8 cellular contexts compared by ENCODE assay signal in the genomic region with DNA sequence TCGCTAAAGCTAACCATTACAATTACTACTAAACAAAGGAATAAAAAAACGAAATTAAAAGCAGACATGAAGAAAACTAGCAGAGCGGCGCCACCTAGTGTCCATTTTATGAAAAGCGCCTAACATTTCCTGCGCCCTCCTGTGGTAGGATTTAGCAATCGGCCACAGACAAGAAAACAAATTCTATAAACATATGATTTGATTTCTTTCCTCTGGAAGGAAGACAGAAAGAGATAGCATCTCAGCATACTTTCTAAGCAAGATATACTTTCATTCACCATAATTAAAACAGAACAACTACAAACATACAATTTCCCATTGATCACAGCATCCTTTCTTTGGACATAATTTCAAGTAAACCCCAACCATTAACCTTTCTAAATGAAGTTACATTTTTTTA.
DNase-seq lines count a peak whose midpoint lies in the region; ATAC-seq, FAIRE-seq and TF ChIP-seq lines count a peak whose summit lies in the region.

No MANE protein-coding gene starts in this region.

- H3K79me1 ChIP-seq in H1 (ENCODE audit: low read depth, low read length), result no peaks in the 10 kb centered on the region

- H3K56ac ChIP-seq in H1 (replicated peaks; ENCODE audit: insufficient read length, low read depth, low read length), result no peak overlapping the region

- CTCF ChIA-PET in H1 (lab: Charles Lee; ENCODE audit: partially characterized antibody), result interaction anchor here (0.7 to 12.5 kb wide), 50 partner anchors 9 to 349 kb away, joined by 3 to 283 read pairs (median 5); no protein-coding TSS in a partner anchor

- H3K4me1 ChIP-seq in H1 (replicated peaks in 1 of 4; ENCODE audit: control insufficient read depth in 3 of 4, insufficient read depth in 4 of 4, low read length in 3 of 4), result peaks cover 0 to 4% (median 2%) of the 10 kb centered on the region in 4 experiments; a peak in 2 of 7 replicates

- H2BK5ac ChIP-seq in H1 (ENCODE audit: low read depth, low read length), result no peak overlapping the region

- no peak overlapping the region for H2BK120ac ChIP-seq in H1 (replicated peaks; ENCODE audit: low read depth, low read length)

- no peak overlapping the region for H3K4ac ChIP-seq in H1 (replicated peaks; ENCODE audit: insufficient read length, low read depth, low read length)

- no peak overlapping the region for H3K18ac ChIP-seq in H1 (ENCODE audit: extremely low read depth, low read length)

- no peaks in the 10 kb centered on the region for H3K9me3 ChIP-seq in H1 (ENCODE audit: insufficient read depth in 2 of 2, low read depth in 1 of 2, low read length in 1 of 2)

- no peak for ATAC-seq in GM19395 (IDR thresholded peaks at IDR 0.05; ENCODE audit: unreplicated experiment)

- no peak overlapping the region for H2AK5ac ChIP-seq in H1 (ENCODE audit: low read depth, low read length)

- TF ChIP-seq POLR2A in H54 (IDR thresholded peaks at IDR 0.05; ENCODE audit: low read depth, low read length), result no peak
- TF ChIP-seq POLR2A in H1 (IDR thresholded peaks at IDR 0.05; ENCODE audit: control extremely low read depth in 1 of 2, low read depth in 2 of 2, low read length in 2 of 2), result no peak

- H3K4me3 ChIP-seq in H1 (ENCODE audit: extremely low read depth in 1 of 4, insufficient read depth in 2 of 4, low read depth in 3 of 4, low read length in 4 of 4), result no peak overlapping the region

- H3K36me3 ChIP-seq in H1 (ENCODE audit: control insufficient read depth in 2 of 4, insufficient read depth in 4 of 4, low read length in 3 of 4), result no peaks in the 10 kb centered on the region

- H4K20me1 ChIP-seq in H1 (replicated peaks in 1 of 2; ENCODE audit: control insufficient read depth in 1 of 2, insufficient read depth in 2 of 2, low read length in 2 of 2), result no peaks in the 10 kb centered on the region

- POLR2A ChIA-PET in H1 (lab: Charles Lee; ENCODE audit: partially characterized antibody), result no interaction called here

- no peak overlapping the region for H3K4me2 ChIP-seq in H1 (ENCODE audit: insufficient read depth in 1 of 2, low read depth in 2 of 2, low read length in 2 of 2)

- H2BK20ac ChIP-seq in H1 (ENCODE audit: low read length), result no peak overlapping the region

- H4K8ac ChIP-seq in H1 (ENCODE audit: extremely low read depth, insufficient read depth, low read length), result no peak overlapping the region

- H3K27me3 ChIP-seq in H1 (replicated peaks in 1 of 4; ENCODE audit: control insufficient read depth in 3 of 4, extremely low read depth in 1 of 4, insufficient read depth in 3 of 4, low read length in 3 of 4), result no peaks in the 10 kb centered on the region

- H3K14ac ChIP-seq in H1 (ENCODE audit: insufficient read length), result no peak overlapping the region

- H3K9ac ChIP-seq in H1 (replicated peaks in 1 of 4; ENCODE audit: extremely low read depth in 1 of 4, low read depth in 3 of 4, low read length in 3 of 4), result no peak overlapping the region

- H4K5ac ChIP-seq in H1 (ENCODE audit: insufficient read length, low read depth, low read length), result no peak overlapping the region

- no peak overlapping the region for H2BK12ac ChIP-seq in H1 (ENCODE audit: low read depth, low read length)

- H3K27ac ChIP-seq in H1 (ENCODE audit: low read depth, low read length), result no peak overlapping the region

- H3K79me2 ChIP-seq in H1 (ENCODE audit: control insufficient read depth in 1 of 2, insufficient read depth in 2 of 2, low read length in 2 of 2), result no peaks in the 10 kb centered on the region

- no peak overlapping the region for H2BK15ac ChIP-seq in H1 (ENCODE audit: low read length)

- no peaks in the 10 kb centered on the region for H3K23me2 ChIP-seq in H1 (ENCODE audit: low read depth, low read length)

- H2AFZ ChIP-seq in H1 (ENCODE audit: low read length), result no peak overlapping the region

- FAIRE-seq in H54 (lab: Jason Lieb, UNC), result peak; percentile 38
- FAIRE-seq in H1 (lab: Jason Lieb, UNC), result peak; percentile 95

- DNase-seq in Ammon's horn (ENCODE audit: low spot score), result peak; percentile 68
- DNase-seq in H54 (ENCODE audit: insufficient read length, low spot score), result peak; percentile 33
- DNase-seq in NCI-H748 treated with DMSO at 0.1 percent for 48 hours (lab: John Stamatoyannopoulos, UW), result peak; percentile 77
- peak; percentile 17 to 40 for DNase-seq in activated CD8-positive, alpha-beta memory T cell treated with anti-CD3 and anti-CD28 coated beads for 1 hour (ENCODE audit: extremely low read depth in 1 of 2, low read depth in 1 of 2)
- peak; percentile 27 to 75 for DNase-seq in H1 (ENCODE audit: low read depth in 1 of 2, low spot score in 2 of 2)
- peak; percentile 74 for DNase-seq in middle frontal gyrus (ENCODE audit: extremely low spot score, low spot score)
- peak; percentile 5 to 44 for DNase-seq in stimulated activated CD8-positive, alpha-beta memory T cell treated with anti-CD3 and anti-CD28 coated beads, Interleukin-2, amount 100 ng/mL, for 48 hours (ENCODE audit: low read depth in 2 of 2)

- TF ChIP-seq EP300 in H1 (IDR thresholded peaks at IDR 0.05; ENCODE audit: borderline replicate concordance in 1 of 2, low read depth in 2 of 2, low read length in 2 of 2), result no peak

- peak; percentile 54 to 100 (median 97) for TF ChIP-seq CTCF in H1 (IDR thresholded peaks at IDR 0.05; ENCODE audit: control extremely low read depth in 1 of 3, insufficient read depth in 1 of 3, low read depth in 1 of 3, low read length in 3 of 3)

- 2% methylated on average over 7 of the region's 7 CpGs; no CpG with 5 or more reads in 1 of the 2 experiments for WGBS in H1 (ENCODE audit: extremely low coverage in 1 of 2, insufficient coverage in 1 of 2, insufficient read length in 1 of 2, insufficient replicate concordance in 2 of 2, low coverage in 1 of 2, low lambda C conversion rate in 2 of 2, missing lambda C conversion rate in 1 of 2), 2 experiments

- peak; percentile 95 to 96 for TF ChIP-seq RAD21 in H1 (IDR thresholded peaks at IDR 0.05 in 1 of 2, conservative IDR thresholded peaks at IDR 0.05 in 1 of 2; ENCODE audit: low read depth in 2 of 2, low read length in 2 of 2)

- H4K91ac ChIP-seq in H1 (replicated peaks; ENCODE audit: insufficient read length, low read length), result no peak overlapping the region

- no peak overlapping the region for H3K23ac ChIP-seq in H1 (ENCODE audit: insufficient read length)

TF ChIP-seq in H1, 55 proteins besides CTCF, POLR2A, EP300 and RAD21 (continues in another document):
- TF ChIP-seq CREB1 (IDR thresholded peaks at IDR 0.05) (no peak), SIN3A (conservative IDR thresholded peaks at IDR 0.05 in 1 of 2, IDR thresholded peaks at IDR 0.05 in 1 of 2; ENCODE audit: low read depth in 1 of 2, low read length in 2 of 2) (no peak), CEBPB (IDR thresholded peaks at IDR 0.05; ENCODE audit: low read depth, low read length) (peak; percentile 35; the same call in 1 of the 2 replicates)
- TF ChIP-seq, protein P1, sequence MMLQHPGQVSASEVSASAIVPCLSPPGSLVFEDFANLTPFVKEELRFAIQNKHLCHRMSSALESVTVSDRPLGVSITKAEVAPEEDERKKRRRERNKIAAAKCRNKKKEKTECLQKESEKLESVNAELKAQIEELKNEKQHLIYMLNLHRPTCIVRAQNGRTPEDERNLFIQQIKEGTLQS (IDR thresholded peaks at IDR 0.05; ENCODE audit: insufficient read depth, low read depth, low read length), result peak; percentile 55; the same call in 1 of the 2 replicates

Comparison
In these comparisons a context has a peak if more than half of its experiments do, and no peak if none do; other contexts are left out.
1. DNase-seq: peak in every context shown above with its lines; median percentile 77 in NCI-H748 treated with DMSO at 0.1 percent for 48 hours; 74 in middle frontal gyrus; 68 in Ammon's horn; 51 in H1; 33 in H54; 28 in activated CD8-positive, alpha-beta memory T cell treated with anti-CD3 and anti-CD28 coated beads for 1 hour; 24 in stimulated activated CD8-positive, alpha-beta memory T cell treated with anti-CD3 and anti-CD28 coated beads, Interleukin-2, amount 100 ng/mL, for 48 hours.